Comparison of ENCODE assay signal across 10 cellular contexts in genomic region chr11:16902182-16902581, GRCh38.
A peak's percentile ranks its signal among the peaks of the same experiment; 100 is the strongest.
DNase-seq lines count a peak whose midpoint lies in the region; ATAC-seq and TF ChIP-seq lines count a peak whose summit lies in the region.
"Had no signal": no experiment of that assay in that cellular context is flagged by ENCODE, and none has a peak within 500 bp of the region (broad histone marks: within the 10 kb centered on the region; RNA-seq: fewer than 3 reads in every experiment).

No MANE protein-coding gene starts in this region.

- no peak for DNase-seq in COLO668 (lab: John Stamatoyannopoulos, UW; ENCODE audit: unreplicated experiment)
- DNase-seq in DMS 273 (lab: John Stamatoyannopoulos, UW; ENCODE audit: unreplicated experiment) = no peak
- DNase-seq in dedifferentiated amniotic fluid mesenchymal stem cell (ENCODE audit: extremely low spot score) = no peak
- no peak for DNase-seq in psoas muscle
- DNase-seq: right cardiac atrium had no signal

- H3K4me1 ChIP-seq in esophagus (ENCODE audit: control insufficient read depth in 2 of 2, insufficient read depth in 2 of 2, low read length in 1 of 2) (peaks cover 0 to 2% of the 10 kb centered on the region in 2 donors), psoas muscle (no peaks in the 10 kb centered on the region)

- H3K9me3 ChIP-seq in esophagus (ENCODE audit: control insufficient read depth in 2 of 2, insufficient read depth in 1 of 2, low read depth in 1 of 2, low read length in 1 of 2) (no peaks in the 10 kb centered on the region), psoas muscle (no peaks in the 10 kb centered on the region)

- ATAC-seq in GM18499 (IDR thresholded peaks at IDR 0.05; ENCODE audit: insufficient read depth, unreplicated experiment) (peak; percentile 78), GM21528 (IDR thresholded peaks at IDR 0.05; ENCODE audit: low FRiP score, unreplicated experiment) (peak; percentile 77), HG03558 (IDR thresholded peaks at IDR 0.05; ENCODE audit: extremely low read depth, unreplicated experiment) (peak; percentile 80), psoas muscle (no peak)
- ATAC-seq: SK-N-SH treated with all-trans-retinoic acid at 6 μM for 48 hours had no signal

- H3K4me3 ChIP-seq in esophagus (ENCODE audit: low read depth in 1 of 2, low read length in 2 of 2) (no peak overlapping the region), psoas muscle (no peak overlapping the region)

- intact Hi-C loops in psoas muscle (cut with DNase I) = no loop called here

- H3K27me3 ChIP-seq in esophagus (ENCODE audit: control insufficient read depth in 1 of 2, insufficient read depth in 2 of 2, low read length in 2 of 2) (no peaks in the 10 kb centered on the region), psoas muscle (ENCODE audit: insufficient read depth in 3 of 3, low read length in 2 of 3) (no peaks in the 10 kb centered on the region)

- no peak for TF ChIP-seq CTCF in psoas muscle (IDR thresholded peaks at IDR 0.05)

- H3K36me3 ChIP-seq in esophagus (ENCODE audit: control insufficient read depth in 2 of 2, insufficient read depth in 2 of 2, low read length in 1 of 2) (no peaks in the 10 kb centered on the region), psoas muscle (ENCODE audit: insufficient read depth in 1 of 2, low read depth in 1 of 2) (no peaks in the 10 kb centered on the region)

- WGBS in esophagus, 2 donors = 48 to 52% methylated on average over 6 of the region's 6 CpGs
- 85 to 90% (median 88%) methylated on average over 6 of the region's 6 CpGs for WGBS in psoas muscle, 3 donors

- H3K27ac ChIP-seq in esophagus (ENCODE audit: low read depth in 2 of 2, low read length in 1 of 2) (peak overlapping the region; percentile 19 to 28), psoas muscle (no peak overlapping the region)

Comparison
In these comparisons a context has a peak if more than half of its experiments do, and no peak if none do; other contexts are left out.
1. ATAC-seq: peak in GM18499 (single experiment), GM21528 (single experiment) and HG03558 (single experiment); none in psoas muscle (0 of 4).